In the genomic region with DNA sequence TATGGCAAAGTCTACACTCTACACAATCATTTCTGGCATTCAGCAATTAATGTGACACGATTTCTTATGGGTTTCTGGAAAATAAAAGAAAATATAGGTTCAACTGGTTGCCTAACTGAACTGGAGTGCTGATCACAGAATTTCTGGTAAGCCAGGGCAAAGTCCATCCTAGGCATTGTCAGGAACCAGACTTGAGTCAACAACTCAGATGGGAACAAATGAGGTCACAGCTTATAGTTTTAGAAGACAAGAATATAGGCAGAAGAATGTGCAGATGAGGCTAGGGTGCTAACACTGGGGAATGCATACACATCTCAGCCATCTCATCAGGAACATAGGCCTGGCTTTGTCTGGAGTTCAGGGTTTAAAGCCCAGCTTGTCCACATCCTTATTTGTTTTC, we compare ENCODE assay signal across 18 cellular contexts.
"Had no signal": no experiment of that assay in that cellular context is flagged by ENCODE, and none has a peak within 500 bp of the region (broad histone marks: within the 10 kb centered on the region; RNA-seq: fewer than 3 reads in every experiment).

No MANE protein-coding gene starts in this region.

- H3K27me3 ChIP-seq: brain microvascular endothelial cell, foreskin keratinocyte, testis, vagina had no signal

- H3K36me3 ChIP-seq: brain microvascular endothelial cell, vagina had no signal

- H3K4me3 ChIP-seq: smooth muscle cell, testis, vagina had no signal

- H3K4me1 ChIP-seq: foreskin keratinocyte, testis, vagina had no signal

- ATAC-seq: activated CD8-positive, alpha-beta T cell treated with anti-CD3 and anti-CD28 coated beads for 36 hours; activated naive CD4-positive, alpha-beta T cell treated with anti-CD3 and anti-CD28 coated beads, Interleukin-2, amount 50 U/mL, for 72 hours; foreskin keratinocyte; sciatic nerve had no signal

- H3K9me3 ChIP-seq: testis, vagina had no signal

- H3K4me2 ChIP-seq: smooth muscle cell had no signal

- H3K27ac ChIP-seq: brain microvascular endothelial cell, foreskin keratinocyte, testis, vagina, VCaP had no signal

- DNase-seq: activated CD4-positive, alpha-beta T cell treated with anti-CD3 and anti-CD28 coated beads, Interleukin-2, amount 10 ng/mL, durations not matched to agents 7 days and 5 days; activated CD4-positive, CD25-positive, alpha-beta regulatory T cell treated with anti-CD3 and anti-CD28 coated beads, Interleukin-2, amount 50 U/mL, for 72 hours; activated CD8-positive, alpha-beta T cell treated with anti-CD3 and anti-CD28 coated beads for 36 hours; activated gamma-delta T cell treated with Interleukin-2 at 50 U/mL for 16 hours; aorta; brain microvascular endothelial cell; dermis blood vessel endothelial cell; effector CD8-positive, alpha-beta T cell; foreskin keratinocyte; stimulated activated CD4-positive, alpha-beta T cell treated with anti-CD3 and anti-CD28 coated beads, Interleukin-2, amount 100 ng/mL, for 48 hours; stimulated activated CD8-positive, alpha-beta memory T cell treated with anti-CD3 and anti-CD28 coated beads, Interleukin-4, amount 100 ng/mL, for 48 hours; stimulated activated naive CD4-positive, alpha-beta T cell; testis had no signal
